ENCODE assay signal across 25 cellular contexts in the genomic region with DNA sequence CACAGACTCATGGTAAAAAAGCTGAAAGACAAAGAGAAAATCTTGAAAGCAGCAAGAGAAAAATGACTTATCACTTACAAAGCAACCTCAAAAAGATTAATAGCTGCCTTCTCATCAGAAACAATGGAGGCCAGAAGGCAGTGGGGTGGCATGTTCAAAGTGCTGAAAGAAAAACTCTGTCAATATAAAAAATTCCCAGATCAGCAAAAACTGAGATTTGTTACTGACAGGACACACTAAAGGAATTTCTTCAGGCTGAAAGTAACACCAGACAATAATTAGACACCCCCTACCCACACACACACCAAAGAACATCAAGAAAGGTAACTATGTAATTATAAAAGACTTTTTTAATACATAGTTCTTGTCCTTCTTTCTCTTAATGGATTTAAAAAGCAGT.
"Had no signal": no experiment of that assay in that cellular context is flagged by ENCODE, and none has a peak within 500 bp of the region (broad histone marks: within the 10 kb centered on the region; RNA-seq: fewer than 3 reads in every experiment).

No MANE protein-coding gene starts in this region.

- H3K36me3 ChIP-seq: esophagus muscularis mucosa, gastroesophageal sphincter, heart left ventricle, left lung, lower lobe of right lung had no signal

- ATAC-seq: foreskin keratinocyte; gastroesophageal sphincter; heart left ventricle; left colon; left lung; left ventricle myocardium superior; lower lobe of right lung; naive thymus-derived CD4-positive, alpha-beta T cell had no signal

- H3K27me3 ChIP-seq: esophagus muscularis mucosa, gastroesophageal sphincter, hepatocyte, left lung had no signal

- DNase-seq: dermis blood vessel endothelial cell; dorsolateral prefrontal cortex; effector CD4-positive, alpha-beta T cell; effector memory CD4-positive, alpha-beta T cell; foreskin keratinocyte; heart left ventricle; hypothalamus; immature natural killer cell; islet precursor cell; kidney; kidney glomerular epithelial cell; left colon; left lung; left ventricle myocardium superior; lower lobe of right lung; mesendoderm; midbrain; naive thymus-derived CD4-positive, alpha-beta T cell had no signal

- H3K4me3 Mint-ChIP-seq: immature natural killer cell; naive thymus-derived CD4-positive, alpha-beta T cell had no signal

- H3K9me3 Mint-ChIP-seq: immature natural killer cell; naive thymus-derived CD4-positive, alpha-beta T cell had no signal

- H3K79me2 ChIP-seq: hepatocyte had no signal

- H3K4me2 ChIP-seq: hepatocyte had no signal

- H2AFZ ChIP-seq: hepatocyte had no signal

- H3K36me3 Mint-ChIP-seq: immature natural killer cell; naive thymus-derived CD4-positive, alpha-beta T cell had no signal

- H3K4me1 Mint-ChIP-seq: immature natural killer cell; naive thymus-derived CD4-positive, alpha-beta T cell had no signal

- H3K27ac Mint-ChIP-seq: immature natural killer cell; naive thymus-derived CD4-positive, alpha-beta T cell had no signal

- H3K4me1 ChIP-seq: foreskin keratinocyte, gastroesophageal sphincter, left lung, lower lobe of right lung had no signal

- H3K27ac ChIP-seq: coronary artery, dorsolateral prefrontal cortex, esophagus muscularis mucosa, foreskin keratinocyte, gastroesophageal sphincter, heart left ventricle, hepatocyte, left lung, lower lobe of right lung had no signal

- H3K9me3 ChIP-seq: esophagus muscularis mucosa, gastroesophageal sphincter, left lung, lower lobe of right lung had no signal

- FAIRE-seq: colon, endothelial cell of umbilical vein, frontal cortex, kidney had no signal

- H3K4me3 ChIP-seq: coronary artery, dorsolateral prefrontal cortex, esophagus muscularis mucosa, gastroesophageal sphincter, heart left ventricle, hepatocyte, left lung, lower lobe of right lung had no signal
